ENCODE assay signal across 7 cellular contexts in genomic region chr15:85381850-85382751, GRCh38. TPM values are rescaled to one million over a fixed set of nuclear protein-coding genes. Genes with fewer than 3 reads are reported as not detected.
A peak's percentile ranks its signal among the peaks of the same experiment; 100 is the strongest.
DNase-seq lines count a peak whose midpoint lies in the region; ATAC-seq and TF ChIP-seq lines count a peak whose summit lies in the region.

No MANE protein-coding gene starts in this region.

- H3K27ac Mint-ChIP-seq in H9 (no peak overlapping the region), glutamatergic neuron (ENCODE audit: unreplicated experiment) (peak overlapping the region; percentile 10)
- peak overlapping the region; percentile 69 for H3K27ac Mint-ChIP-seq in stimulated activated effector memory CD8-positive, alpha-beta T cell treated with anti-CD3 and anti-CD28 coated beads, Interleukin-12 subunit alpha, Interleukin-12 subunit beta, amount 100 ng/mL, for 72 hours

- no peak for TF ChIP-seq CTCF in H9 (conservative IDR thresholded peaks at IDR 0.05)
- TF ChIP-seq CTCF in WERI-Rb-1 (IDR thresholded peaks at IDR 0.05; ENCODE audit: low read depth, low read length) = no peak
- no peak for TF ChIP-seq CTCF in glutamatergic neuron (IDR thresholded peaks at IDR 0.05; ENCODE audit: partially characterized antibody, unreplicated experiment)

- 0 out of 2 replicates have a peak, but pooled peaks cover 2% of the 10 kb centered on the region for H3K4me1 ChIP-seq in H9 (ENCODE audit: insufficient read depth, low read length)

- no peak overlapping the region for H2AK5ac ChIP-seq in H9 (ENCODE audit: insufficient read length, low read length)

- no peak overlapping the region for H2BK12ac ChIP-seq in H9 (ENCODE audit: insufficient read length, low read depth, low read length)

- H4K20me1 ChIP-seq in H9 (ENCODE audit: control insufficient read depth, insufficient read depth, insufficient read length) = no peaks in the 10 kb centered on the region

- peaks cover 19 to 27% of the 10 kb centered on the region in 2 experiments for H3K4me1 Mint-ChIP-seq in H9
- H3K4me1 Mint-ChIP-seq in glutamatergic neuron (ENCODE audit: low read depth, unreplicated experiment) = peaks cover 18% of the 10 kb centered on the region
- H3K4me1 Mint-ChIP-seq in stimulated activated effector memory CD8-positive, alpha-beta T cell treated with anti-CD3 and anti-CD28 coated beads, Interleukin-12 subunit alpha, Interleukin-12 subunit beta, amount 100 ng/mL, for 72 hours = peaks cover 55% of the 10 kb centered on the region

- H3K79me2 ChIP-seq in H9 (ENCODE audit: insufficient read depth, low read length) = peaks cover 8% of the 10 kb centered on the region; the same call in 1 of the 2 replicates

- no peak overlapping the region for H2AFZ ChIP-seq in H9 (ENCODE audit: low read length)

- H3K9ac ChIP-seq in H9 (ENCODE audit: extremely low read depth, insufficient read length, low read length) = no peak overlapping the region

- no peak overlapping the region for H2BK20ac ChIP-seq in H9 (ENCODE audit: low read depth, low read length, poor library complexity, severe bottlenecking)

- H3K23me2 ChIP-seq in H9 (ENCODE audit: insufficient read length, low read depth, low read length, poor library complexity, severe bottlenecking) = peaks cover 5% of the 10 kb centered on the region

- H3K9me3 ChIP-seq in H9 (ENCODE audit: control insufficient read depth, low read depth, low read length) (no peaks in the 10 kb centered on the region), WERI-Rb-1 (ENCODE audit: severe bottlenecking) (no peaks in the 10 kb centered on the region)

- H3K27me3 Mint-ChIP-seq in H9 (ENCODE audit: low read depth) (no peaks in the 10 kb centered on the region), glutamatergic neuron (ENCODE audit: unreplicated experiment) (no peaks in the 10 kb centered on the region)

- no peak overlapping the region for H3T11ph ChIP-seq in H9 (ENCODE audit: low read length)

- H4K5ac ChIP-seq in H9 (ENCODE audit: insufficient read length, low read depth, low read length) = no peak overlapping the region

- no peak overlapping the region for H2BK15ac ChIP-seq in H9 (ENCODE audit: low read depth, low read length)

- WGBS in H9 (ENCODE audit: extremely low coverage, insufficient read length, low lambda C conversion rate) = no CpG with 5 or more reads among the region's 10 CpGs

- no peaks in the 10 kb centered on the region for H3K9me3 Mint-ChIP-seq in H9
- H3K9me3 Mint-ChIP-seq in glutamatergic neuron (ENCODE audit: unreplicated experiment) = no peaks in the 10 kb centered on the region
- H3K9me3 Mint-ChIP-seq in stimulated activated effector memory CD8-positive, alpha-beta T cell treated with anti-CD3 and anti-CD28 coated beads, Interleukin-12 subunit alpha, Interleukin-12 subunit beta, amount 100 ng/mL, for 72 hours = no peaks in the 10 kb centered on the region

- no peak overlapping the region for H3K4ac ChIP-seq in H9 (ENCODE audit: low read depth, low read length)

- H3K27me3 ChIP-seq in H9 (ENCODE audit: insufficient read depth, low read length) (no peaks in the 10 kb centered on the region), WERI-Rb-1 (ENCODE audit: insufficient read depth, low read depth, severe bottlenecking) (no peaks in the 10 kb centered on the region)

- H3K18ac ChIP-seq in H9 (ENCODE audit: insufficient read length, low read depth, low read length) = no peak overlapping the region

- H2BK5ac ChIP-seq in H9 (ENCODE audit: insufficient read length, low read length) = no peak overlapping the region

- no peak overlapping the region for H3K56ac ChIP-seq in H9 (ENCODE audit: insufficient read length, low read depth, low read length)

- peak overlapping the region; percentile 86 for H3K4me3 ChIP-seq in WERI-Rb-1 (ENCODE audit: low read depth, low read length)

- H4K91ac ChIP-seq in H9 (ENCODE audit: insufficient read length, low read depth, low read length) = no peak overlapping the region

- H3K27ac ChIP-seq in H9 (ENCODE audit: insufficient read length, low read depth, low read length) = no peak overlapping the region
- peak overlapping the region; percentile 93 for H3K27ac ChIP-seq in WERI-Rb-1

- no peak overlapping the region for H4K8ac ChIP-seq in H9 (replicated peaks; ENCODE audit: insufficient read length, low read depth, low read length)

- no peak overlapping the region for H3K23ac ChIP-seq in H9 (ENCODE audit: insufficient read length, low read depth, low read length)

- peaks cover 28% of the 10 kb centered on the region for H3K36me3 ChIP-seq in WERI-Rb-1

- peak overlapping the region; percentile 80 to 90 for H3K4me3 Mint-ChIP-seq in H9
- H3K4me3 Mint-ChIP-seq in glutamatergic neuron (ENCODE audit: unreplicated experiment) = peak overlapping the region; percentile 88
- H3K4me3 Mint-ChIP-seq in stimulated activated effector memory CD8-positive, alpha-beta T cell treated with anti-CD3 and anti-CD28 coated beads, Interleukin-12 subunit alpha, Interleukin-12 subunit beta, amount 100 ng/mL, for 72 hours = peak overlapping the region; percentile 80

- ATAC-seq in stimulated activated effector memory CD8-positive, alpha-beta T cell treated with anti-CD3 and anti-CD28 coated beads, Interleukin-12 subunit alpha, Interleukin-12 subunit beta, amount 100 ng/mL, for 72 hours = no peak
- ATAC-seq in GM18873 (IDR thresholded peaks at IDR 0.05; ENCODE audit: low FRiP score, unreplicated experiment) = no peak

- H2BK120ac ChIP-seq in H9 (ENCODE audit: low read depth, low read length, poor library complexity, severe bottlenecking) = no peak overlapping the region

- no peak overlapping the region for H3K14ac ChIP-seq in H9 (ENCODE audit: insufficient read depth, low read length)

- H3K4me2 ChIP-seq in H9 (ENCODE audit: insufficient read depth, insufficient read length, low read length) = peak overlapping the region; percentile 54

- DNase-seq in H9 = no peak
- DNase-seq in WERI-Rb-1 = peak; percentile 18
- DNase-seq in glutamatergic neuron = no peak
- DNase-seq in stimulated activated effector memory CD8-positive, alpha-beta T cell treated with anti-CD3 and anti-CD28 coated beads, Interleukin-12 subunit alpha, Interleukin-12 subunit beta, amount 100 ng/mL, for 72 hours (ENCODE audit: low spot score in 2 of 2) = no peak
- no peak for DNase-seq in DMS79 treated with DMSO at 0.1 percent for 48 hours (lab: John Stamatoyannopoulos, UW)
- no peak for DNase-seq in NCI-H524 treated with DMSO at 0.1 percent for 48 hours (lab: John Stamatoyannopoulos, UW)

- peaks cover 4% of the 10 kb centered on the region for H3K79me1 ChIP-seq in H9 (ENCODE audit: insufficient read depth, low read depth, low read length, poor library complexity, severe bottlenecking)

- H3K36me3 Mint-ChIP-seq in H9 (ENCODE audit: insufficient read depth in 1 of 3, low read depth in 3 of 3) (peaks cover 2 to 4% (median 2%) of the 10 kb centered on the region in 3 experiments; a peak in 4 of 7 replicates), glutamatergic neuron (ENCODE audit: unreplicated experiment) (no peaks in the 10 kb centered on the region)
- H3K36me3 Mint-ChIP-seq in stimulated activated effector memory CD8-positive, alpha-beta T cell treated with anti-CD3 and anti-CD28 coated beads, Interleukin-12 subunit alpha, Interleukin-12 subunit beta, amount 100 ng/mL, for 72 hours = peaks cover 28% of the 10 kb centered on the region

RNA-seq across cellular contexts. Expression of gene AKAP13, which starts 1.7 kb away (rescaled TPM):
- total RNA-seq in H9 (2021) = 41.7 and 47.3 TPM in 2 replicates
- 145 TPM for total RNA-seq in glutamatergic neuron (ENCODE audit: unreplicated experiment)

Comparison
In these comparisons a context has a peak if more than half of its experiments do, and no peak if none do; other contexts are left out.
1. H3K27ac Mint-ChIP-seq: peak in glutamatergic neuron (single experiment) and stimulated activated effector memory CD8-positive, alpha-beta T cell treated with anti-CD3 and anti-CD28 coated beads, Interleukin-12 subunit alpha, Interleukin-12 subunit beta, amount 100 ng/mL, for 72 hours (single experiment); none in H9 (0 of 3).
2. Peak in every context shown above with its lines, with median percentiles within 50 percentile points of each other: H3K4me3 Mint-ChIP-seq.